ENCODE assay signal across 11 cellular contexts in the genomic region with DNA sequence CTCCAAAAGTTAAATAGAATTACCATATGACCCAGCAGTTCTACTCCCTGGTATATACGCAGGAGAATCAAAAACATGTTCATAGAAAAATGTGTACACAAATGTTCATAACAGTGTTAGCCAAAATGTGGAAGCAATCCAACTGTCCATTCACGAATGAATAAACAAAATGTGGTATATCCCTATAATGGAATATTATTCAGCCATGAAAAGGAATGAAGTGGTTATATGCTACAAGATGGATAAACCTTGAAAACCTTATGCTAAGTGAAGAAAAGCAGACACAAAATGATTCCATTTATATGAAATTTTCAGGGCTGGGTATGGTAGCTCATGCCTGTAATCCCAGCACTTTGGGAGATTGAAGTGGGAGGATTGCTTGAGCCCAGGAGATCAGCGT. TPM values are rescaled to one million over a fixed set of nuclear protein-coding genes. Genes with fewer than 3 reads are reported as not detected.
"Had no signal": no experiment of that assay in that cellular context is flagged by ENCODE, and none has a peak within 500 bp of the region (broad histone marks: within the 10 kb centered on the region; RNA-seq: fewer than 3 reads in every experiment).

No MANE protein-coding gene starts in this region.

- H3K4me2 ChIP-seq: GM23338 had no signal

- FAIRE-seq: H1, H54 had no signal

- ATAC-seq: GM23338, HCT116 had no signal

- H2AFZ ChIP-seq: GM23248, GM23338 had no signal

- H3K36me3 ChIP-seq: HAP-1 had no signal

- H3K9ac ChIP-seq: GM23248 had no signal

- H3K27ac ChIP-seq: GM23248 had no signal

- DNase-seq: GM23248, GOT3, H7, H9, HCEC 1CT, HFFc6 had no signal

- H3K9me3 ChIP-seq: HAP-1 had no signal

- H3K4me3 ChIP-seq: GM23248, GM23338, HAP-1 had no signal

RNA-seq across cellular contexts. Expression of gene CLCF1, which starts 36.1 kb away (rescaled TPM):
- total RNA-seq: GM23338 had no signal
